In genomic region chr6:139016337-139017213, GRCh38 we compare ENCODE assay signal across 11 cellular contexts. TPM values are rescaled to one million over a fixed set of nuclear protein-coding genes. Genes with fewer than 3 reads are reported as not detected.
DNase-seq lines count a peak whose midpoint lies in the region; ATAC-seq and TF ChIP-seq lines count a peak whose summit lies in the region.
"Had no signal": no experiment of that assay in that cellular context is flagged by ENCODE, and none has a peak within 500 bp of the region (broad histone marks: within the 10 kb centered on the region; RNA-seq: fewer than 3 reads in every experiment).

No MANE protein-coding gene starts in this region.

- no peak for TF ChIP-seq CTCF in heart left ventricle (IDR thresholded peaks at IDR 0.05)

- no peak overlapping the region for H2AFZ ChIP-seq in GM23248

- H4K20me1 ChIP-seq in GM23248 (ENCODE audit: insufficient read depth) = no peaks in the 10 kb centered on the region

- no peaks in the 10 kb centered on the region for H3K9me2 ChIP-seq in GM23248 (ENCODE audit: insufficient read depth)

- in situ Hi-C loops in GM23248 (cut with MboI) = no loop called here

- H3K4me1 ChIP-seq in heart left ventricle (peaks cover 0 to 29% (median 13%) of the 10 kb centered on the region in 12 donors), GM23248 (ENCODE audit: insufficient read depth) (no peaks in the 10 kb centered on the region)

- no peaks in the 10 kb centered on the region for H3K79me2 ChIP-seq in GM23248 (ENCODE audit: insufficient read depth)

- no peak overlapping the region for H3K4me2 ChIP-seq in GM23248 (ENCODE audit: unreplicated experiment)

- H3F3A ChIP-seq in GM23248 (ENCODE audit: insufficient read depth) = no peaks in the 10 kb centered on the region

- DNase-seq in GF-D8 (lab: John Stamatoyannopoulos, UW) = peak; percentile 36
- DNase-seq in heart left ventricle = no peak
- DNase-seq in activated CD4-positive, CD25-positive, alpha-beta regulatory T cell treated with anti-CD3 and anti-CD28 coated beads, Interleukin-2, amount 50 U/mL, for 72 hours = no peak
- DNase-seq in activated naive CD4-positive, alpha-beta T cell treated with Interleukin-2 at 50 U/mL for 16 hours = no peak
- DNase-seq in GM23248 = no peak
- DNase-seq in stimulated activated naive CD4-positive, alpha-beta T cell treated with Interleukin-2 at 50 U/mL for 16 hours (lab: John Stamatoyannopoulos, UW) = no peak
- DNase-seq: activated CD4-positive, alpha-beta T cell treated with anti-CD3 and anti-CD28 coated beads, Interleukin-2, amount 50 U/mL, for 48 hours; CD4-positive, alpha-beta memory T cell; IMR-90 had no signal

- H3K9ac ChIP-seq in GM23248 = no peak overlapping the region

- intact Hi-C loops in heart left ventricle (cut with DNase I) = no loop called here

- peak overlapping the region in 11 of 12 donors; percentile 11 to 65 (median 38) for H3K27ac ChIP-seq in heart left ventricle
- H3K27ac ChIP-seq in GM23248 = no peak overlapping the region

- H3K36me3 ChIP-seq in heart left ventricle (no peaks in the 10 kb centered on the region), GM23248 (ENCODE audit: low read depth) (no peaks in the 10 kb centered on the region)

- H3K27me3 ChIP-seq in heart left ventricle = no peaks in the 10 kb centered on the region
- H3K27me3 ChIP-seq in GM23248 (replicated peaks; ENCODE audit: insufficient read depth) = no peaks in the 10 kb centered on the region

- 55 to 69% (median 60%) methylated on average over 7 of the region's 7 CpGs for WGBS in heart left ventricle, 4 donors
- WGBS in GM23248 (ENCODE audit: low coverage in 1 of 2, low lambda C conversion rate in 2 of 2, missing lambda C conversion rate in 2 of 2), 2 experiments = 69 to 70% methylated on average over 7 of the region's 7 CpGs

- H3K9me3 ChIP-seq in heart left ventricle (no peaks in the 10 kb centered on the region), GM23248 (ENCODE audit: low read depth) (no peaks in the 10 kb centered on the region)

- H3K4me3 ChIP-seq in heart left ventricle (no peak overlapping the region), GM23248 (no peak overlapping the region)

- no peak for TF ChIP-seq POLR2A in heart left ventricle (IDR thresholded peaks at IDR 0.05)

- peak; percentile 90 for ATAC-seq in GM21390 (IDR thresholded peaks at IDR 0.05; ENCODE audit: unreplicated experiment)
- peak; percentile 91 for ATAC-seq in HG03520 (IDR thresholded peaks at IDR 0.05; ENCODE audit: unreplicated experiment)
- peak in 3 of 4 donors; percentile 26 to 54 (median 52) for ATAC-seq in heart left ventricle

RNA-seq across cellular contexts. Expression of gene ABRACL, which starts 12.0 kb away (rescaled TPM):
- total RNA-seq in heart left ventricle = 10 to 100 TPM in 1 of 9 donors, 1 to 10 TPM in 8; 3.2 to 26.3 (median 7.6) TPM
- polyA plus RNA-seq in heart left ventricle (10 to 100 TPM in 1 of 2 donors, 1 to 10 TPM in 1; 8.5 to 24.4 TPM), GM23248 (2016; fragmentation: Nextera tagmentation; extraction: Ambion mirVana) (37.1 and 38.7 TPM in 2 replicates)
- 12.9 and 17.1 TPM in 2 replicates for total RNA-seq in GM23248 (2014; rRNA removed; shearing (Covaris generic))

RNA-seq across cellular contexts. Expression of gene REPS1, which starts 28.5 kb away (rescaled TPM):
- total RNA-seq in heart left ventricle = 10 to 100 TPM; 35.2 to 48.2 (median 38.3) TPM
- polyA plus RNA-seq in heart left ventricle = 10 to 100 TPM; 16.3 to 65.8 TPM
- total RNA-seq in GM23248 (2014; rRNA removed; shearing (Covaris generic)) = 21.1 and 24.4 TPM in 2 replicates
- polyA plus RNA-seq in GM23248 (2016; fragmentation: Nextera tagmentation; extraction: Ambion mirVana) = 12.4 and 13.1 TPM in 2 replicates
